1 cellular context compared by ENCODE assay signal in genomic region chr4:118964891-118965411, GRCh38.
TF ChIP-seq lines count a peak whose summit lies in the region.

No MANE protein-coding gene starts in this region.

TF ChIP-seq in SK-N-SH, 30 proteins besides CTCF, POLR2A, EP300 and RAD21:
- TF ChIP-seq, protein P1, sequence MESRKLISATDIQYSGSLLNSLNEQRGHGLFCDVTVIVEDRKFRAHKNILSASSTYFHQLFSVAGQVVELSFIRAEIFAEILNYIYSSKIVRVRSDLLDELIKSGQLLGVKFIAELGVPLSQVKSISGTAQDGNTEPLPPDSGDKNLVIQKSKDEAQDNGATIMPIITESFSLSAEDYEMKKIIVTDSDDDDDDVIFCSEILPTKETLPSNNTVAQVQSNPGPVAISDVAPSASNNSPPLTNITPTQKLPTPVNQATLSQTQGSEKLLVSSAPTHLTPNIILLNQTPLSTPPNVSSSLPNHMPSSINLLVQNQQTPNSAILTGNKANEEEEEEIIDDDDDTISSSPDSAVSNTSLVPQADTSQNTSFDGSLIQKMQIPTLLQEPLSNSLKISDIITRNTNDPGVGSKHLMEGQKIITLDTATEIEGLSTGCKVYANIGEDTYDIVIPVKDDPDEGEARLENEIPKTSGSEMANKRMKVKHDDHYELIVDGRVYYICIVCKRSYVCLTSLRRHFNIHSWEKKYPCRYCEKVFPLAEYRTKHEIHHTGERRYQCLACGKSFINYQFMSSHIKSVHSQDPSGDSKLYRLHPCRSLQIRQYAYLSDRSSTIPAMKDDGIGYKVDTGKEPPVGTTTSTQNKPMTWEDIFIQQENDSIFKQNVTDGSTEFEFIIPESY (IDR thresholded peaks at IDR 0.05; ENCODE audit: borderline replicate concordance, low read depth): no peak
- TF ChIP-seq ELF1 (IDR thresholded peaks at IDR 0.05): peak; percentile 29; the same call in 1 of the 2 replicates
- TF ChIP-seq, protein P2, sequence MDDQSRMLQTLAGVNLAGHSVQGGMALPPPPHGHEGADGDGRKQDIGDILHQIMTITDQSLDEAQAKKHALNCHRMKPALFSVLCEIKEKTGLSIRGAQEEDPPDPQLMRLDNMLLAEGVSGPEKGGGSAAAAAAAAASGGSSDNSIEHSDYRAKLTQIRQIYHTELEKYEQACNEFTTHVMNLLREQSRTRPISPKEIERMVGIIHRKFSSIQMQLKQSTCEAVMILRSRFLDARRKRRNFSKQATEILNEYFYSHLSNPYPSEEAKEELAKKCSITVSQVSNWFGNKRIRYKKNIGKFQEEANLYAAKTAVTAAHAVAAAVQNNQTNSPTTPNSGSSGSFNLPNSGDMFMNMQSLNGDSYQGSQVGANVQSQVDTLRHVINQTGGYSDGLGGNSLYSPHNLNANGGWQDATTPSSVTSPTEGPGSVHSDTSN (IDR thresholded peaks at IDR 0.05): 0 out of 2 replicates have a peak, but pooled peaks have one; percentile 11
